ENCODE assay signal across 9 cellular contexts in the genomic region with DNA sequence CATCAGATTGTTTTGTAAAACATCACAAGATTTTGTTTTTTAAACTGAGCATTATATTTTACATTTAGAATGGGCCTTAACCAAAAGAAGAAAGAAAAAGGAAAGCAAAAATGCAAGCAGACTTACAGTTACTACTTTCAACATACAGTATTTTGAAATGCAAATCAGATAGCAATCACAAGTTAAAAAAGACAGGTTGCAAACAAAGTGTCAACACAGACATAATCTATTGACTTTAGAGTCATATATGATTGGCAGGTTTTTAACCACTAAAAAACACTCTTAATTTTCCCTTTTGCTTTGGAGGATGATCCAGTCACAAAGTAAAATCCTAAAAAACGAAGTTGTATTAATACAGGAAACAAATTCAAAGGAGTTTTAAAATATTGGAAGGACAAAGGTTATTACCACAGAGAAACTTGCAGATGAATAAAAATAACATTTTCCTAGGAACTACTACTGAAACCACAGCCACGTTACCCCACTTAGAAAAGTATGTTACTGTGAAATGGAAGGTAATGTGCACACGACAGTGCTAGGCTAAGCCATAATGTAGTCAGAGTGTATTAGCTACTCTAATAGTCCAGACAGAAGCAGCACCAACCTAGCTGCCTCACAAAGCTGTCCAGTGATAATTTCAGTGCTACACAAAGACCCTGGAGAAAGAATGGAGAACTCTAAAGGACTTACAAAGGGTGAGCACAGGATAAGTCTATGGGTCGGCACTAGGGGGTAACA. TPM values are rescaled to one million over a fixed set of nuclear protein-coding genes. Genes with fewer than 3 reads are reported as not detected.
DNase-seq lines count a peak whose midpoint lies in the region; ATAC-seq, FAIRE-seq and TF ChIP-seq lines count a peak whose summit lies in the region.
"Had no signal": no experiment of that assay in that cellular context is flagged by ENCODE, and none has a peak within 500 bp of the region (broad histone marks: within the 10 kb centered on the region; RNA-seq: fewer than 3 reads in every experiment).

No MANE protein-coding gene starts in this region.

- 0 out of 2 replicates have a peak, but pooled peaks cover 3% of the 10 kb centered on the region for H3K4me1 ChIP-seq in HEK293 (ENCODE audit: control insufficient read depth, insufficient read depth, low read length)
- peaks cover 40% of the 10 kb centered on the region for H3K4me1 ChIP-seq in OCI-LY7 (ENCODE audit: insufficient read depth, low read length, poor library complexity, severe bottlenecking)
- H3K4me1 ChIP-seq in testis = peaks cover 7% of the 10 kb centered on the region
- H3K4me1 ChIP-seq in transverse colon = peaks cover 0 to 18% (median 8%) of the 10 kb centered on the region in 4 donors

- BruUV-seq in OCI-LY7 (replicated peaks; lab: Mats Ljungman, UMichigan) = no TSS peak

- no peaks in the 10 kb centered on the region for H3K9me2 ChIP-seq in OCI-LY7 (ENCODE audit: insufficient read depth, low read length)

- no peak for DNase-seq in OCI-LY7 (ENCODE audit: low spot score)
- DNase-seq in testis = no peak
- no peak for DNase-seq in NCI-H2196 treated with DMSO at 0.1 percent for 48 hours (lab: John Stamatoyannopoulos, UW; ENCODE audit: unreplicated experiment)
- no peak for DNase-seq in transverse colon
- DNase-seq: lower lobe of right lung had no signal

- in situ Hi-C loops in transverse colon (cut with MboI; ENCODE audit: low pct_ligation_motif_present in 1 of 4, low pct_unique_long_range_greater_than_20kb in 1 of 4, low sequenced_read_pairs in 3 of 4) = no loop called here

- TF ChIP-seq POLR2A in testis (IDR thresholded peaks at IDR 0.05) = no peak
- TF ChIP-seq POLR2A in transverse colon (IDR thresholded peaks at IDR 0.05) = no peak

- H4K20me1 ChIP-seq in OCI-LY7 (ENCODE audit: insufficient read depth, low read length) = no peaks in the 10 kb centered on the region

- no peaks in the 10 kb centered on the region for H3K9me3 ChIP-seq in HEK293 (ENCODE audit: control insufficient read depth, insufficient read depth, low read depth, low read length)
- no peaks in the 10 kb centered on the region for H3K9me3 ChIP-seq in OCI-LY7 (ENCODE audit: low read length)
- no peaks in the 10 kb centered on the region for H3K9me3 ChIP-seq in testis
- no peaks in the 10 kb centered on the region for H3K9me3 ChIP-seq in transverse colon
- H3K9me3 ChIP-seq: lower lobe of right lung had no signal

- peaks cover 3 to 17% of the 10 kb centered on the region in 2 experiments; a peak in 2 of 3 replicates for H3K36me3 ChIP-seq in HEK293 (ENCODE audit: control insufficient read depth in 2 of 2, insufficient read depth in 1 of 2, low read length in 2 of 2)
- peaks cover 60% of the 10 kb centered on the region for H3K36me3 ChIP-seq in OCI-LY7 (ENCODE audit: insufficient read depth, low read length)
- no peaks in the 10 kb centered on the region for H3K36me3 ChIP-seq in testis (ENCODE audit: low read depth, missing control alignments)
- H3K36me3 ChIP-seq in transverse colon = no peaks in the 10 kb centered on the region

- no peak for TF ChIP-seq EP300 in transverse colon (IDR thresholded peaks at IDR 0.05; ENCODE audit: low read depth)

- H3K79me2 ChIP-seq in OCI-LY7 (ENCODE audit: insufficient read depth, low read depth, low read length) = peaks cover 96% of the 10 kb centered on the region

- intact Hi-C loops in OCI-LY7 (cut with micrococcal nuclease; ENCODE audit: unreplicated experiment) = no loop called here
- intact Hi-C loops in testis (cut with DNase I; ENCODE audit: low total_unique reads) = no loop called here
- intact Hi-C loops in transverse colon (cut with DNase I; ENCODE audit: low total_unique reads) = no loop called here

- POLR2A ChIA-PET in HEK293 (lab: Yijun Ruan, JAX) (no interaction called here), OCI-LY7 (lab: Charles Lee) (interaction anchor here (0.6 to 1.8 kb wide), 6 partner anchors 17 to 737 kb away, joined by 3 to 5 read pairs (median 4); no protein-coding TSS in a partner anchor)

- H3K4me3 ChIP-seq in HEK293 (ENCODE audit: low read depth, low read length) (no peak overlapping the region), OCI-LY7 (ENCODE audit: low read depth, low read length, poor library complexity, severe bottlenecking) (no peak overlapping the region), testis (no peak overlapping the region), transverse colon (no peak overlapping the region)
- H3K4me3 ChIP-seq: lower lobe of right lung had no signal

- peak overlapping the region; percentile 56 for H3K4me2 ChIP-seq in OCI-LY7 (ENCODE audit: low read length)

- H3K27me3 ChIP-seq in testis (no peaks in the 10 kb centered on the region), transverse colon (no peaks in the 10 kb centered on the region)

- peak; percentile 70 for FAIRE-seq in islet of Langerhans (lab: Jason Lieb, UNC)

- TF ChIP-seq CTCF in HEK293 (tag by site-specific recombination; IDR thresholded peaks at IDR 0.05) = no peak
- TF ChIP-seq CTCF in OCI-LY7 (conservative IDR thresholded peaks at IDR 0.05; ENCODE audit: low read length) = no peak
- no peak for TF ChIP-seq CTCF in testis (IDR thresholded peaks at IDR 0.05)
- TF ChIP-seq CTCF in transverse colon (IDR thresholded peaks at IDR 0.05) = no peak

- WGBS in testis, 2 donors = 60 to 71% methylated on average over 4 of the region's 4 CpGs
- WGBS in transverse colon (ENCODE audit: low coverage in 1 of 2), 2 donors = 68 to 72% methylated on average over 4 of the region's 4 CpGs

- CTCF ChIA-PET in HEK293 (lab: Yijun Ruan, JAX) (no interaction called here), OCI-LY7 (lab: Charles Lee; ENCODE audit: unreplicated experiment) (no interaction called here)

- no peak overlapping the region for H2AFZ ChIP-seq in OCI-LY7 (ENCODE audit: low read length)

- H3K27ac ChIP-seq in HEK293 (ENCODE audit: extremely low read depth, low read depth, low read length) = no peak overlapping the region
- H3K27ac ChIP-seq in OCI-LY7 (ENCODE audit: low read depth, low read length, poor library complexity, severe bottlenecking) = peak overlapping the region; percentile 49
- H3K27ac ChIP-seq in testis = no peak overlapping the region
- peak overlapping the region in 2 of 4 donors; percentile 2 to 17 for H3K27ac ChIP-seq in transverse colon
- H3K27ac ChIP-seq: lower lobe of right lung had no signal

- peak; percentile 67 for ATAC-seq in GM18520 (IDR thresholded peaks at IDR 0.05; ENCODE audit: unreplicated experiment)
- ATAC-seq in HG03571 (IDR thresholded peaks at IDR 0.05; ENCODE audit: unreplicated experiment) = no peak
- ATAC-seq: lower lobe of right lung had no signal

TF ChIP-seq in HEK293, 187 proteins besides CTCF, POLR2A, EP300 and RAD21:
- TF ChIP-seq ZNF175 (tag by site-specific recombination; IDR thresholded peaks at IDR 0.05) (no peak), PRDM1 (tag by site-specific recombination; IDR thresholded peaks at IDR 0.05) (0 out of 2 replicates have a peak, but pooled peaks have one; percentile 4)

RNA-seq across cellular contexts. Expression of a gene that starts 22.9 kb away (rescaled TPM):
- 90.5 and 108 TPM in 2 replicates for total RNA-seq in OCI-LY7 (2014; rRNA removed; shearing (Covaris generic))
- total RNA-seq in OCI-LY7 (2022) (119 and 140 TPM in 2 replicates), testis (10 to 100 TPM; 39.5 to 45.7 TPM), transverse colon (10 to 100 TPM; 20.5 to 42.3 (median 37.4) TPM)
- polyA plus RNA-seq in testis (ENCODE audit: insufficient read depth, low read depth, low replicate concordance) = 32.3 TPM
